ENCODE assay signal across 18 cellular contexts in the genomic region with DNA sequence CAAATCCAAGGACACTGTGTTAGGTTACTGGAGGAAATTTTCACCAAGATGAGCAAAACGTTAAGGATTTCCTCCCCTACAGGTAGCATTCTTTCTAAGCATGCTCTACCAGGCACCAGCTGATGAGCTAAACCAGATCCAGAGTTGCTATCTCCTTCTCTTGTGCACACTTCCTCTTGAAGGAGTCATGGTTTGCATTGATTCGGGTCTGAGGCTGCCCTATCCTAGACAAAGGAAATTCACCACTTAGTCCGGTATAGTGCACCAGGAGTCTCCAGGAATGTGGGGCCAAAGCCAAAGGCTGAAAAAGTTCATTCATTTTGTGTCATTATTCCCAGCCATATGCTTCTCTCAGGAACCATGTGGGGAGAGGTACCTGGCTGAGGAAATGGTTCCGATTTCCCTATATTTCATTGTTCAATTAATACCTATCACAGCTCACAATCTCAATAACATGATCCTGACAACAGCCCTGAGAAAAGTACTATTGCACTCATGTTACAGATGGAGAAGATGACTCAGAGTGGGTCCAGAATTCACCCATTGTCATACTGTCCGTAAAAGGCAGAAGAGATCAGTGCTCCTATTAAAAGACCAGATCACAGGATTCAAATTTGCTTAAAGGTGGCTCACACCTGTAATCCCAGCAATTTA. TPM values are rescaled to one million over a fixed set of nuclear protein-coding genes. Genes with fewer than 3 reads are reported as not detected.
A peak's percentile ranks its signal among the peaks of the same experiment; 100 is the strongest.
DNase-seq lines count a peak whose midpoint lies in the region; FAIRE-seq and TF ChIP-seq lines count a peak whose summit lies in the region.
"Had no signal": no experiment of that assay in that cellular context is flagged by ENCODE, and none has a peak within 500 bp of the region (broad histone marks: within the 10 kb centered on the region; RNA-seq: fewer than 3 reads in every experiment).

No MANE protein-coding gene starts in this region.

- no peak overlapping the region for H2BK15ac ChIP-seq in H1 (ENCODE audit: low read length)

- no peak overlapping the region for H3K4me3 ChIP-seq in HUES48 (ENCODE audit: low read depth, low read length)
- no peak overlapping the region for H3K4me3 ChIP-seq in SK-N-SH (ENCODE audit: low read depth in 2 of 2, low read length in 1 of 2)
- H3K4me3 ChIP-seq in H1 (ENCODE audit: extremely low read depth in 1 of 4, insufficient read depth in 2 of 4, low read depth in 3 of 4, low read length in 4 of 4), result no peak overlapping the region
- H3K4me3 ChIP-seq: breast epithelium, mucosa of descending colon, SJSA1 had no signal

- no peak overlapping the region for H3K14ac ChIP-seq in H1 (ENCODE audit: insufficient read length)

- FAIRE-seq in H1 (lab: Jason Lieb, UNC), result no peak
- FAIRE-seq: keratinocyte, small intestine had no signal

- TF ChIP-seq POLR2A in H1 (IDR thresholded peaks at IDR 0.05; ENCODE audit: control extremely low read depth in 1 of 2, low read depth in 2 of 2, low read length in 2 of 2), result no peak

- no peak for DNase-seq in SK-N-SH
- DNase-seq in H1 (ENCODE audit: low read depth in 1 of 2, low spot score in 2 of 2), result no peak
- DNase-seq in myocyte (ENCODE audit: low read depth), result peak; percentile 22
- no peak for DNase-seq in midbrain (lab: John Stamatoyannopoulos, UW)
- no peak for DNase-seq in T1000 (lab: John Stamatoyannopoulos, UW)
- DNase-seq in DMS 273 treated with DMSO at 0.1 percent for 48 hours (lab: John Stamatoyannopoulos, UW), result no peak
- DNase-seq: activated CD8-positive, alpha-beta memory T cell treated with anti-CD3 and anti-CD28 coated beads, Interleukin-2, amount 10 ng/mL, durations not matched to agents 7 days and 5 days; activated naive CD4-positive, alpha-beta T cell; BE2C; GOT3; mucosa of descending colon; NCI-H345; small intestine; stimulated activated naive CD4-positive, alpha-beta T cell had no signal

- H3K79me1 ChIP-seq in H1 (ENCODE audit: low read depth, low read length), result no peaks in the 10 kb centered on the region; the same call in 1 of the 2 replicates

- H3K4ac ChIP-seq in H1 (replicated peaks; ENCODE audit: insufficient read length, low read depth, low read length), result no peak overlapping the region

- H3K36me3 ChIP-seq in HUES48 (ENCODE audit: control insufficient read depth, insufficient read depth, low read length) (no peaks in the 10 kb centered on the region), SK-N-SH (replicated peaks in 1 of 2; ENCODE audit: control insufficient read depth in 1 of 2, insufficient read depth in 2 of 2, low read length in 1 of 2) (no peaks in the 10 kb centered on the region), H1 (ENCODE audit: control insufficient read depth in 2 of 4, insufficient read depth in 4 of 4, low read length in 3 of 4) (no peaks in the 10 kb centered on the region; a peak in 1 of 8 replicates)
- H3K36me3 ChIP-seq: BE2C, breast epithelium, SJSA1 had no signal

- H3K4me1 ChIP-seq in HUES48 (ENCODE audit: control insufficient read depth, insufficient read depth, low read length) (no peaks in the 10 kb centered on the region), SK-N-SH (ENCODE audit: control insufficient read depth in 1 of 2, insufficient read depth in 2 of 2, low read depth in 1 of 2, low read length in 1 of 2) (peaks cover 2 to 10% of the 10 kb centered on the region in 2 experiments; a peak in 2 of 4 replicates), H1 (replicated peaks in 1 of 4; ENCODE audit: control insufficient read depth in 3 of 4, insufficient read depth in 4 of 4, low read length in 3 of 4) (no peaks in the 10 kb centered on the region)
- H3K4me1 ChIP-seq: BE2C, breast epithelium, SJSA1 had no signal

- TF ChIP-seq CTCF in SK-N-SH (IDR thresholded peaks at IDR 0.05) (no peak), H1 (IDR thresholded peaks at IDR 0.05; ENCODE audit: control extremely low read depth in 1 of 3, insufficient read depth in 1 of 3, low read depth in 1 of 3, low read length in 3 of 3) (no peak)

- TF ChIP-seq EP300 in SK-N-SH (IDR thresholded peaks at IDR 0.05; ENCODE audit: borderline replicate concordance in 1 of 2, low read depth in 1 of 2, low read length in 1 of 2), result no peak
- TF ChIP-seq EP300 in H1 (IDR thresholded peaks at IDR 0.05; ENCODE audit: borderline replicate concordance in 1 of 2, low read depth in 2 of 2, low read length in 2 of 2), result no peak

- H3F3A ChIP-seq in SK-N-SH (replicated peaks; ENCODE audit: insufficient read depth), result peaks cover 11% of the 10 kb centered on the region

- no peak overlapping the region for H2BK20ac ChIP-seq in H1 (ENCODE audit: low read length)

- POLR2A ChIA-PET in SK-N-SH (lab: Yijun Ruan, JAX), result no interaction called here
- POLR2A ChIA-PET in H1 (lab: Charles Lee; ENCODE audit: partially characterized antibody), result no interaction called here

- H3K23me2 ChIP-seq in H1 (ENCODE audit: low read depth, low read length), result no peaks in the 10 kb centered on the region; the same call in 1 of the 2 replicates

- no peaks in the 10 kb centered on the region for H4K20me1 ChIP-seq in SK-N-SH (ENCODE audit: insufficient read depth)
- H4K20me1 ChIP-seq in H1 (replicated peaks in 1 of 2; ENCODE audit: control insufficient read depth in 1 of 2, insufficient read depth in 2 of 2, low read length in 2 of 2), result peaks cover 0 to 2% of the 10 kb centered on the region in 2 experiments

- H3K4me2 ChIP-seq in SK-N-SH, result peak overlapping the region; percentile 29; the same call in 1 of the 2 replicates
- H3K4me2 ChIP-seq in H1 (ENCODE audit: insufficient read depth in 1 of 2, low read depth in 2 of 2, low read length in 2 of 2), result no peak overlapping the region

- 71% methylated on average over 4 of the region's 5 CpGs for WGBS in SK-N-SH (ENCODE audit: low lambda C conversion rate)
- whole genome bisulfite sequencing in H1 (ENCODE audit: extremely low coverage in 1 of 2, insufficient coverage in 1 of 2, insufficient read length in 1 of 2, insufficient replicate concordance in 2 of 2, low coverage in 1 of 2, low lambda C conversion rate in 2 of 2, missing lambda C conversion rate in 1 of 2), 2 experiments, result 89% methylated on average over 5 of the region's 5 CpGs; no CpG with 5 or more reads in 1 of the 2 experiments

- peak overlapping the region; percentile 9 for H3K27ac ChIP-seq in HUES48 (ENCODE audit: low read depth, low read length)
- H3K27ac ChIP-seq in SK-N-SH (ENCODE audit: low read depth in 2 of 2, low read length in 1 of 2), result peak overlapping the region in 1 of 2 experiments; percentile 56; a peak in 2 of 4 replicates
- no peak overlapping the region for H3K27ac ChIP-seq in H1 (ENCODE audit: low read depth, low read length)
- H3K27ac ChIP-seq: breast epithelium, SJSA1 had no signal

- H3K9ac ChIP-seq in HUES48 (ENCODE audit: low read depth, low read length), result no peak overlapping the region
- H3K9ac ChIP-seq in SK-N-SH, result no peak overlapping the region
- no peak overlapping the region for H3K9ac ChIP-seq in H1 (replicated peaks in 1 of 4; ENCODE audit: extremely low read depth in 1 of 4, low read depth in 3 of 4, low read length in 3 of 4)

- H4K5ac ChIP-seq in H1 (ENCODE audit: insufficient read length, low read depth, low read length), result no peak overlapping the region

- H3K79me2 ChIP-seq in SK-N-SH (ENCODE audit: insufficient read depth), result peaks cover 8% of the 10 kb centered on the region; the same call in 1 of the 2 replicates
- no peaks in the 10 kb centered on the region for H3K79me2 ChIP-seq in H1 (ENCODE audit: control insufficient read depth in 1 of 2, insufficient read depth in 2 of 2, low read length in 2 of 2)

- no peak overlapping the region for H3K56ac ChIP-seq in H1 (replicated peaks; ENCODE audit: insufficient read length, low read depth, low read length)

- no peak overlapping the region for H2AFZ ChIP-seq in SK-N-SH (ENCODE audit: low read depth)
- H2AFZ ChIP-seq in H1 (ENCODE audit: low read length), result no peak overlapping the region

- no peak overlapping the region for H4K8ac ChIP-seq in H1 (ENCODE audit: extremely low read depth, insufficient read depth, low read length)

- CTCF ChIA-PET in SK-N-SH (lab: Yijun Ruan, JAX) (no interaction called here), H1 (lab: Charles Lee; ENCODE audit: partially characterized antibody) (interaction anchor here (0.8 kb wide), 1 partner anchor 41 kb away, joined by 3 read pairs; no protein-coding TSS in a partner anchor)

- TF ChIP-seq RAD21 in SK-N-SH (IDR thresholded peaks at IDR 0.05; ENCODE audit: low read length), result no peak
- no peak for TF ChIP-seq RAD21 in H1 (IDR thresholded peaks at IDR 0.05 in 1 of 2, conservative IDR thresholded peaks at IDR 0.05 in 1 of 2; ENCODE audit: low read depth in 2 of 2, low read length in 2 of 2)

- no peak overlapping the region for H3K23ac ChIP-seq in H1 (ENCODE audit: insufficient read length)

- peak overlapping the region; percentile 65; the same call in 1 of the 2 replicates for H2AK5ac ChIP-seq in H1 (ENCODE audit: low read depth, low read length)

- H3K27me3 ChIP-seq in HUES48 (ENCODE audit: control insufficient read depth, insufficient read depth, low read length) (no peaks in the 10 kb centered on the region), SK-N-SH (ENCODE audit: insufficient read depth) (no peaks in the 10 kb centered on the region), H1 (replicated peaks in 1 of 4; ENCODE audit: control insufficient read depth in 3 of 4, extremely low read depth in 1 of 4, insufficient read depth in 3 of 4, low read length in 3 of 4) (no peaks in the 10 kb centered on the region)
- H3K27me3 ChIP-seq: BE2C, breast epithelium, SJSA1 had no signal

- no peak overlapping the region for H2BK5ac ChIP-seq in H1 (ENCODE audit: low read depth, low read length)

- H3K9me3 ChIP-seq in HUES48 (ENCODE audit: control insufficient read depth, insufficient read depth, low read length) (no peaks in the 10 kb centered on the region), SK-N-SH (no peaks in the 10 kb centered on the region), H1 (ENCODE audit: insufficient read depth in 2 of 2, low read depth in 1 of 2, low read length in 1 of 2) (no peaks in the 10 kb centered on the region)
- H3K9me3 ChIP-seq: BE2C, breast epithelium, mucosa of descending colon, SJSA1 had no signal

- H2BK120ac ChIP-seq in H1 (replicated peaks; ENCODE audit: low read depth, low read length), result no peak overlapping the region

- H3K18ac ChIP-seq in H1 (ENCODE audit: extremely low read depth, low read length), result no peak overlapping the region

- no peak overlapping the region for H2BK12ac ChIP-seq in H1 (ENCODE audit: low read depth, low read length)

- H3K9me2 ChIP-seq in SK-N-SH, result no peaks in the 10 kb centered on the region

- no peak overlapping the region for H4K91ac ChIP-seq in H1 (replicated peaks; ENCODE audit: insufficient read length, low read length)

RNA-seq across cellular contexts. Expression of gene SLC35F2, which starts 39.1 kb away (rescaled TPM):
- polyA plus RNA-seq in SK-N-SH (2012; rRNA removed), result 12.4 and 14.3 TPM in 2 replicates
- 13.7 and 14.5 TPM in 2 replicates for polyA plus RNA-seq in SK-N-SH (2012; cell fraction: cytosol; rRNA removed)
- polyA plus RNA-seq in SK-N-SH (2012; cell fraction: nucleus; rRNA removed), result 3.9 and 7.0 TPM in 2 replicates
- 28.0 and 29.7 TPM in 2 replicates for total RNA-seq in H1 (2021; fragmentation: NEBNext Ultra II Directional; extraction: Animal tissue kit (Norgen Biotek cat#: 25700))
- polyA plus RNA-seq in H1 (2011; rRNA removed), result 11.0 and 15.1 TPM in 2 replicates
- 12.5 TPM for polyA plus RNA-seq in H1 (2011; cell fraction: cytosol; rRNA removed)
- 8.5 TPM for polyA plus RNA-seq in H1 (2011; cell fraction: nucleus; rRNA removed)
- polyA plus RNA-seq in H1 (2012, experiment 1 of 2), result 18.7 to 23.4 TPM (median 19.7 TPM) in 4 replicates
- polyA plus RNA-seq in H1 (2012, experiment 2 of 2), result 4.7 TPM
- 26.3 TPM for polyA plus RNA-seq in H1 (2013, experiment 1 of 2)
- polyA plus RNA-seq in H1 (2013, experiment 2 of 2), result 29.5 TPM
- 43.2 and 45.9 TPM in 2 replicates for polyA minus RNA-seq in H1 (2011; rRNA and poly(A)+ RNA removed)
- 16.9 TPM for polyA minus RNA-seq in H1 (2011; cell fraction: cytosol; rRNA and poly(A)+ RNA removed)
- 12.5 TPM for polyA minus RNA-seq in H1 (2011; cell fraction: nucleus; rRNA and poly(A)+ RNA removed)
- 0.29 and 0.52 TPM in 2 replicates for total RNA-seq in myocyte
- polyA plus RNA-seq in myocyte (2012), result 0.38 TPM

Comparison
In these comparisons a context has a peak if more than half of its experiments do, and no peak if none do; other contexts are left out.
1. RNA of gene SLC35F2, which starts 39.1 kb away (total RNA-seq): 28.0 to 29.7 TPM in H1; 0.29 to 0.52 TPM in myocyte; every median in the first group is over 10 times any median in the second.